14 cellular contexts compared by ENCODE assay signal in the genomic region with DNA sequence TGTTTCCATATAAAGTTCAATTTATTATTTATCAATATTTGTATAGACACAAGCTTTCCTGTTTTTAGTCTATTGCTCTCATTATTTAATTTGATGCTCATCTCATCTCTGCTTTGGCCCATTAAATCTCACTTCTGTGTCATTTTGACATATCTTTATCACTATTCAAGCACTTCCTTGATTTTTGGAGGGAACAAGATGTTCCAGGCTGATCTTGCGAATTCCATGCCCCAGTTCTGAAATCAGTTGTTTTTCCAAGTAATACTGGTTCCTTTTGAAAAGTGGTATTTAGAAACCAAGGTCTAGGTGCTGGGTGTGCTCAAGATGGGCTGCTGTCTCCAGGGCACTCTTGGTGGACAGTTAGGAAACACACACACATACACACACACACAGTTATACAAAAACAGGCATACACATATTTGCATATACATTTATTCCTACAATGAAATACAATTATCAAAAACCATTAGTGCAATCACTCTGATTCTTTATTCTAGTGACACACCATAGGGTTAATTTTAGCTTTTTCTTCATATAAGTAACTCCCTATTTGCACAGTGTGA. TPM values are rescaled to one million over a fixed set of nuclear protein-coding genes. Genes with fewer than 3 reads are reported as not detected.
DNase-seq lines count a peak whose midpoint lies in the region; ATAC-seq and TF ChIP-seq lines count a peak whose summit lies in the region.
"Had no signal": no experiment of that assay in that cellular context is flagged by ENCODE, and none has a peak within 500 bp of the region (broad histone marks: within the 10 kb centered on the region; RNA-seq: fewer than 3 reads in every experiment).

No MANE protein-coding gene starts in this region.

- H3K4me1 ChIP-seq in HEK293 (ENCODE audit: control insufficient read depth, insufficient read depth, low read length) (no peaks in the 10 kb centered on the region), endodermal cell (ENCODE audit: control insufficient read depth, insufficient read depth, low read length) (no peaks in the 10 kb centered on the region), ascending aorta (peaks cover 0 to 2% of the 10 kb centered on the region in 2 donors)
- H3K4me1 ChIP-seq: Caco-2 had no signal

- H3K4me3 Mint-ChIP-seq in CD4-positive, alpha-beta T cell = peak overlapping the region; percentile 42
- no peak overlapping the region for H3K4me3 Mint-ChIP-seq in endodermal cell
- no peak overlapping the region for H3K4me3 Mint-ChIP-seq in T-helper 17 cell
- H3K4me3 Mint-ChIP-seq: CD8-positive, alpha-beta T cell had no signal

- H3K27me3 ChIP-seq in CD4-positive, alpha-beta T cell (ENCODE audit: control insufficient read depth, insufficient read depth, low read length) = no peaks in the 10 kb centered on the region
- H3K27me3 ChIP-seq in endodermal cell (ENCODE audit: control insufficient read depth, insufficient read depth, low read length, poor library complexity, severe bottlenecking) (no peaks in the 10 kb centered on the region), ascending aorta (no peaks in the 10 kb centered on the region)

- H3K9ac ChIP-seq in endodermal cell (ENCODE audit: extremely low read depth, low read length, poor library complexity, severe bottlenecking) = no peak overlapping the region

- H3K9me3 Mint-ChIP-seq in CD4-positive, alpha-beta T cell = peaks cover 9% of the 10 kb centered on the region
- H3K9me3 Mint-ChIP-seq in endodermal cell = peaks cover 78% of the 10 kb centered on the region

- H3K36me3 Mint-ChIP-seq in CD4-positive, alpha-beta T cell (ENCODE audit: low read depth) = peaks cover 50% of the 10 kb centered on the region
- H3K36me3 Mint-ChIP-seq in endodermal cell (ENCODE audit: low read depth) = peaks cover 48% of the 10 kb centered on the region
- H3K36me3 Mint-ChIP-seq in T-helper 17 cell (ENCODE audit: low read depth) = peaks cover 15% of the 10 kb centered on the region

- 97% methylated on average over 1 of the region's 1 CpG; no CpG with 5 or more reads in 1 of the 2 experiments for WGBS in endodermal cell (ENCODE audit: insufficient coverage in 1 of 2, insufficient read length in 1 of 2), 2 experiments

- no peak for ATAC-seq in CD4-positive, alpha-beta T cell (ENCODE audit: poor library complexity)
- ATAC-seq in T-helper 17 cell = no peak
- ATAC-seq: CD8-positive, alpha-beta T cell had no signal

- intact Hi-C loops in CD4-positive, alpha-beta T cell (cut with DNase I, micrococcal nuclease) = loop anchor here (5.0 to 10.0 kb wide), 10 partner anchors 55 to 1497 kb away; a partner anchor contains a TSS
- intact Hi-C loops in ascending aorta (cut with DNase I) = loop anchor here (10.0 kb wide), 3 partner anchors 345 to 715 kb away; a partner anchor contains a TSS

- TF ChIP-seq CTCF in CD4-positive, alpha-beta T cell (IDR thresholded peaks at IDR 0.05) = no peak
- TF ChIP-seq CTCF in HEK293 (tag by site-specific recombination; IDR thresholded peaks at IDR 0.05) (no peak), endodermal cell (conservative IDR thresholded peaks at IDR 0.05) (no peak), ascending aorta (IDR thresholded peaks at IDR 0.05) (no peak)

- DNase-seq in CD4-positive, alpha-beta T cell = no peak
- DNase-seq in endodermal cell (no peak), ascending aorta (ENCODE audit: low spot score in 2 of 2) (no peak), T-helper 17 cell (no peak)
- DNase-seq in activated CD4-positive, alpha-beta T cell treated with anti-CD3 and anti-CD28 coated beads for 48 hours = no peak
- DNase-seq: C1 segment of cervical spinal cord; Caco-2; CD8-positive, alpha-beta T cell; DMS153; DND-41; GOT3; H7; HCEC 1CT had no signal

- CTCF ChIA-PET in CD4-positive, alpha-beta T cell (lab: Charles Lee) = no interaction called here
- CTCF ChIA-PET in HEK293 (lab: Yijun Ruan, JAX) = no interaction called here

- H3K36me3 ChIP-seq in HEK293 (ENCODE audit: control insufficient read depth in 2 of 2, insufficient read depth in 1 of 2, low read length in 2 of 2) (peaks cover 5 to 27% of the 10 kb centered on the region in 2 experiments; a peak in 2 of 3 replicates), endodermal cell (ENCODE audit: control insufficient read depth, insufficient read depth, low read length) (peaks cover 32% of the 10 kb centered on the region), ascending aorta (peaks cover 0 to 4% of the 10 kb centered on the region in 2 donors)

- H3K4me3 ChIP-seq in HEK293 (ENCODE audit: low read depth, low read length) = no peak overlapping the region
- peak overlapping the region; percentile 32 for H3K4me3 ChIP-seq in endodermal cell (ENCODE audit: low read length)
- H3K4me3 ChIP-seq in ascending aorta = no peak overlapping the region

- no peak overlapping the region for H3K27ac Mint-ChIP-seq in CD4-positive, alpha-beta T cell
- H3K27ac Mint-ChIP-seq in endodermal cell = no peak overlapping the region
- H3K27ac Mint-ChIP-seq in T-helper 17 cell = no peak overlapping the region
- H3K27ac Mint-ChIP-seq: CD8-positive, alpha-beta T cell had no signal

- no peaks in the 10 kb centered on the region for H3K27me3 Mint-ChIP-seq in CD4-positive, alpha-beta T cell
- peaks cover 32% of the 10 kb centered on the region for H3K27me3 Mint-ChIP-seq in endodermal cell (ENCODE audit: insufficient read depth)
- H3K27me3 Mint-ChIP-seq in T-helper 17 cell = no peaks in the 10 kb centered on the region

- POLR2A ChIA-PET in CD4-positive, alpha-beta T cell (lab: Charles Lee) = no interaction called here
- POLR2A ChIA-PET in HEK293 (lab: Yijun Ruan, JAX) = no interaction called here

- peaks cover 18% of the 10 kb centered on the region for H3K4me1 Mint-ChIP-seq in CD4-positive, alpha-beta T cell (ENCODE audit: low read depth)
- peaks cover 5% of the 10 kb centered on the region for H3K4me1 Mint-ChIP-seq in endodermal cell
- H3K4me1 Mint-ChIP-seq in T-helper 17 cell = peaks cover 11% of the 10 kb centered on the region

- no peak overlapping the region for H3K27ac ChIP-seq in CD4-positive, alpha-beta T cell (ENCODE audit: low read depth, low read length)
- H3K27ac ChIP-seq in HEK293 (ENCODE audit: extremely low read depth, low read depth, low read length) (no peak overlapping the region), endodermal cell (ENCODE audit: low read depth, low read length) (no peak overlapping the region), ascending aorta (no peak overlapping the region)

- H3K9me3 ChIP-seq in CD4-positive, alpha-beta T cell (ENCODE audit: control insufficient read depth, low read length) = peaks cover 7% of the 10 kb centered on the region
- H3K9me3 ChIP-seq in HEK293 (ENCODE audit: control insufficient read depth, insufficient read depth, low read depth, low read length) (no peaks in the 10 kb centered on the region), endodermal cell (ENCODE audit: control insufficient read depth, low read length) (peaks cover 74% of the 10 kb centered on the region), ascending aorta (peaks cover 21 to 24% of the 10 kb centered on the region in 2 donors), T-helper 17 cell (ENCODE audit: control insufficient read depth, low read length, poor library complexity, severe bottlenecking) (peaks cover 7% of the 10 kb centered on the region)

TF ChIP-seq in HEK293, 187 proteins besides CTCF, POLR2A, EP300 and RAD21:
- TF ChIP-seq ZNF791 (tag by site-specific recombination; IDR thresholded peaks at IDR 0.05) (no peak), SETDB1 (IDR thresholded peaks at IDR 0.05; ENCODE audit: insufficient read length, low read length) (peak; percentile 34)

RNA-seq across cellular contexts. Expression of a gene that starts 4.4 kb away (rescaled TPM):
- total RNA-seq in CD4-positive, alpha-beta T cell = 100 to 1,000 TPM; 178 to 184 TPM
- total RNA-seq in endodermal cell (10 to 100 TPM; 86.8 to 87.1 TPM), ascending aorta (44.2 TPM), T-helper 17 cell (100 to 1,000 TPM; 135 to 178 TPM)
- polyA plus RNA-seq in endodermal cell (2013, experiment 1 of 2) = 45.7 TPM
- 47.6 TPM for polyA plus RNA-seq in endodermal cell (2013, experiment 2 of 2)
